In genomic region chr1:234288946-234289345, GRCh38 we compare ENCODE assay signal across 23 cellular contexts.
"Had no signal": no experiment of that assay in that cellular context is flagged by ENCODE, and none has a peak within 500 bp of the region (broad histone marks: within the 10 kb centered on the region; RNA-seq: fewer than 3 reads in every experiment).

No MANE protein-coding gene starts in this region.

- H3K27ac Mint-ChIP-seq: activated CD4-positive, alpha-beta memory T cell treated with anti-CD3 and anti-CD28 coated beads, Interleukin-2, amount 10 ng/mL, durations not matched to agents 7 days and 5 days; activated CD4-positive, alpha-beta T cell treated with anti-CD3 and anti-CD28 coated beads, Interleukin-2, amount 10 ng/mL, durations not matched to agents 7 days and 5 days; activated T-cell treated with anti-CD3 and anti-CD28 coated beads, Interleukin-2, amount 50 U/mL, for 24 hours; activated T-helper 17 cell treated with anti-CD3 and anti-CD28 coated beads, Interleukin-2, amount 50 U/mL, for 72 hours; natural killer cell; T-helper 1 cell treated with Interleukin-12 subunit alpha and Interleukin-12 subunit beta and Interleukin-4 antibody, amounts not matched to agents 30 μg/mL and 1 μg/mL, for 36 hours had no signal

- H3K4me3 ChIP-seq: body of pancreas, esophagus muscularis mucosa, left ventricle myocardium inferior, lung, tibial nerve had no signal

- H3K27ac ChIP-seq: body of pancreas, esophagus muscularis mucosa, foreskin keratinocyte, left ventricle myocardium inferior, tibial nerve had no signal

- H3K4me1 Mint-ChIP-seq: activated CD4-positive, alpha-beta memory T cell treated with anti-CD3 and anti-CD28 coated beads, Interleukin-2, amount 10 ng/mL, durations not matched to agents 7 days and 5 days; activated CD4-positive, alpha-beta T cell treated with anti-CD3 and anti-CD28 coated beads, Interleukin-2, amount 10 ng/mL, durations not matched to agents 7 days and 5 days; activated T-helper 17 cell treated with anti-CD3 and anti-CD28 coated beads, Interleukin-2, amount 50 U/mL, for 72 hours; natural killer cell had no signal

- H3K27me3 Mint-ChIP-seq: activated CD4-positive, alpha-beta T cell treated with anti-CD3 and anti-CD28 coated beads, Interleukin-2, amount 10 ng/mL, durations not matched to agents 7 days and 5 days had no signal

- H3K36me3 ChIP-seq: esophagus muscularis mucosa, left ventricle myocardium inferior, tibial nerve had no signal

- H3K4me3 Mint-ChIP-seq: activated CD4-positive, alpha-beta memory T cell treated with anti-CD3 and anti-CD28 coated beads, Interleukin-2, amount 10 ng/mL, durations not matched to agents 7 days and 5 days; activated CD4-positive, alpha-beta T cell treated with anti-CD3 and anti-CD28 coated beads, Interleukin-2, amount 10 ng/mL, durations not matched to agents 7 days and 5 days; activated T-cell treated with anti-CD3 and anti-CD28 coated beads, Interleukin-2, amount 50 U/mL, for 24 hours; activated T-helper 17 cell treated with anti-CD3 and anti-CD28 coated beads, Interleukin-2, amount 50 U/mL, for 72 hours; natural killer cell; T-helper 1 cell treated with Interleukin-12 subunit alpha and Interleukin-12 subunit beta and Interleukin-4 antibody, amounts not matched to agents 30 μg/mL and 1 μg/mL, for 36 hours had no signal

- H3K9me3 ChIP-seq: body of pancreas had no signal

- H3K27me3 ChIP-seq: body of pancreas, esophagus muscularis mucosa, foreskin keratinocyte, tibial nerve had no signal

- DNase-seq: activated CD4-positive, alpha-beta memory T cell treated with anti-CD3 and anti-CD28 coated beads, Interleukin-2, amount 10 ng/mL, durations not matched to agents 7 days and 5 days; activated CD4-positive, alpha-beta T cell treated with anti-CD3 and anti-CD28 coated beads for 1 hour; activated CD4-positive, alpha-beta T cell treated with anti-CD3 and anti-CD28 coated beads, Interleukin-2, amount 10 ng/mL, durations not matched to agents 7 days and 5 days; activated CD8-positive, alpha-beta memory T cell treated with anti-CD3 and anti-CD28 coated beads, Interleukin-2, amount 50 U/mL, for 48 hours; activated gamma-delta T cell treated with Interleukin-2 at 50 U/mL for 16 hours; activated naive CD4-positive, alpha-beta T cell treated with anti-CD3 and anti-CD28 coated beads, Interleukin-2, amount 50 U/mL, for 16 hours; activated T-cell treated with anti-CD3 and anti-CD28 coated beads, Interleukin-2, amount 50 U/mL, for 24 hours; amniotic stem cell; body of pancreas; foreskin keratinocyte; islet precursor cell; left ventricle myocardium inferior; mesendoderm; natural killer cell; right cardiac atrium; stimulated activated CD4-positive, alpha-beta T cell treated with anti-CD3 and anti-CD28 coated beads, Interleukin-2, amount 100 ng/mL, for 48 hours; stimulated activated naive CD4-positive, alpha-beta T cell treated with Interleukin-2 at 50 U/mL for 16 hours; T1000 had no signal

- H3K4me1 ChIP-seq: body of pancreas, esophagus muscularis mucosa, foreskin keratinocyte, left ventricle myocardium inferior, tibial nerve had no signal

- ATAC-seq: activated T-helper 17 cell treated with anti-CD3 and anti-CD28 coated beads, Interleukin-2, amount 50 U/mL, for 72 hours; body of pancreas; foreskin keratinocyte; natural killer cell; right cardiac atrium had no signal
